23 cellular contexts compared by ENCODE assay signal in genomic region chr11:122128146-122128545, GRCh38. TPM values are rescaled to one million over a fixed set of nuclear protein-coding genes. Genes with fewer than 3 reads are reported as not detected.
"Had no signal": no experiment of that assay in that cellular context is flagged by ENCODE, and none has a peak within 500 bp of the region (broad histone marks: within the 10 kb centered on the region; RNA-seq: fewer than 3 reads in every experiment).

No MANE protein-coding gene starts in this region.

- H3K36me3 Mint-ChIP-seq: naive thymus-derived CD4-positive, alpha-beta T cell had no signal

- H3K4me2 ChIP-seq: hepatocyte had no signal

- H3K27ac Mint-ChIP-seq: naive thymus-derived CD4-positive, alpha-beta T cell; nephron progenitor cell had no signal

- H3K79me2 ChIP-seq: hepatocyte had no signal

- H3K9me3 Mint-ChIP-seq: nephron progenitor cell had no signal

- H3K27me3 ChIP-seq: colonic mucosa, foreskin keratinocyte, hepatocyte, ovary, right atrium auricular region, sigmoid colon, stomach, transverse colon had no signal

- H3K36me3 ChIP-seq: colonic mucosa, ovary, right atrium auricular region, sigmoid colon, stomach, thoracic aorta, transverse colon had no signal

- H3K4me3 ChIP-seq: colonic mucosa, hepatocyte, ovary, right atrium auricular region, sigmoid colon, skin epidermis, stomach, thoracic aorta, transverse colon had no signal

- H3K4me1 Mint-ChIP-seq: naive thymus-derived CD4-positive, alpha-beta T cell; nephron progenitor cell had no signal

- H2AFZ ChIP-seq: hepatocyte had no signal

- H3K4me3 Mint-ChIP-seq: naive thymus-derived CD4-positive, alpha-beta T cell; nephron progenitor cell had no signal

- H3K27ac ChIP-seq: colonic mucosa, foreskin keratinocyte, hepatocyte, ovary, right atrium auricular region, sigmoid colon, skin epidermis, stomach, thoracic aorta, transverse colon had no signal

- H3K4me1 ChIP-seq: colonic mucosa, foreskin keratinocyte, right atrium auricular region, sigmoid colon, transverse colon had no signal

- H3K9me3 ChIP-seq: colonic mucosa, ovary, right atrium auricular region, sigmoid colon, stomach, thoracic aorta, transverse colon had no signal

- FAIRE-seq: endothelial cell of umbilical vein had no signal

- DNase-seq: cerebellar nuclear complex; colonic mucosa; erythroblast; foreskin keratinocyte; head of caudate nucleus; left colon; left ventricle myocardium superior; naive thymus-derived CD4-positive, alpha-beta T cell; nephron progenitor cell; ovary; sigmoid colon; stimulated activated naive CD4-positive, alpha-beta T cell; stomach; substantia nigra; transverse colon had no signal

RNA-seq across cellular contexts. Expression of gene BLID, which starts 12.1 kb away (rescaled TPM):
- total RNA-seq: colonic mucosa; kidney epithelial cell; left colon; left ventricle myocardium superior; lung microvascular endothelial cell; mononuclear cell; naive thymus-derived CD4-positive, alpha-beta T cell; transverse colon had no signal
- polyA plus RNA-seq: foreskin keratinocyte; naive thymus-derived CD4-positive, alpha-beta T cell; stomach had no signal
